22 cellular contexts compared by ENCODE assay signal in the genomic region with DNA sequence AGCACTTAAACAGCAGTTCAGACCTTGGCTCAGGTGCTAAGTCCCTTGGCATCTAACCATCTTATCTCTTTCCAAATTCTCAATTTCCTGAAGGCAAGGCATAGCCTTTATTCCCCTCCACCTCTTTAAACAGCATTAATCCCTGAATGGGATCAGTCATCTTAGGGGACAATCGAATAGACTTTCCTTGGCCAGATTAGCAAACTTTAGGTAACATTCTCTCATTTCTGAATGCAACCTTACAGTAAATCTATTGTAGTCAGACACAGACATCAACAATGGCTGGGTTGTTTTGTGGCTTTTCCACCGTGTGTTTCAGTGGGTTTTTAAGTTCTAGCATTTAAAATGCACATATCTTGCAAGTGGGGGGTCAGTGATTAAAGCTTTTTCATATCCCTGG. TPM values are rescaled to one million over a fixed set of nuclear protein-coding genes. Genes with fewer than 3 reads are reported as not detected.
DNase-seq lines count a peak whose midpoint lies in the region; ATAC-seq, FAIRE-seq and TF ChIP-seq lines count a peak whose summit lies in the region.
"Had no signal": no experiment of that assay in that cellular context is flagged by ENCODE, and none has a peak within 500 bp of the region (broad histone marks: within the 10 kb centered on the region; RNA-seq: fewer than 3 reads in every experiment).

No MANE protein-coding gene starts in this region.

- peaks cover 3% of the 10 kb centered on the region; the same call in 1 of the 2 replicates for H3F3A ChIP-seq in GM23338 (replicated peaks; ENCODE audit: low read depth)

- no peak for ATAC-seq in GM23338
- ATAC-seq in GM18907 (IDR thresholded peaks at IDR 0.05; ENCODE audit: unreplicated experiment): no peak

- 0 out of 2 replicates have a peak overlapping the region, but pooled peaks have one; percentile 35 for H2BK5ac ChIP-seq in H1 (ENCODE audit: low read depth, low read length)

- H3K4me2 ChIP-seq in GM23338 (peak overlapping the region; percentile 72), Karpas-422 (ENCODE audit: low read depth, low read length, poor library complexity, severe bottlenecking) (no peak overlapping the region), H1 (ENCODE audit: insufficient read depth in 1 of 2, low read depth in 2 of 2, low read length in 2 of 2) (peak overlapping the region; percentile 59 to 61; a peak in 2 of 4 replicates), osteoblast (ENCODE audit: insufficient read depth, low read length) (no peak overlapping the region)

- FAIRE-seq in H1 (lab: Jason Lieb, UNC): no peak
- FAIRE-seq: A204.1, GM19239 had no signal

- H3K9me3 ChIP-seq in Karpas-422 (ENCODE audit: low read length) (no peaks in the 10 kb centered on the region), H1 (ENCODE audit: insufficient read depth in 2 of 2, low read depth in 1 of 2, low read length in 1 of 2) (no peaks in the 10 kb centered on the region), osteoblast (ENCODE audit: low read depth, low read length) (no peaks in the 10 kb centered on the region)
- H3K9me3 ChIP-seq: MG63, Peyer's patch, SJCRH30 had no signal

- H3K4me3 Mint-ChIP-seq in GM23338: peak overlapping the region; percentile 59; the same call in 1 of the 3 replicates
- H3K4me3 Mint-ChIP-seq in neural crest cell: peak overlapping the region; percentile 5
- H3K4me3 Mint-ChIP-seq: CD8-positive, alpha-beta memory T cell; HFFc6 had no signal

- TF ChIP-seq POLR2A in H1 (IDR thresholded peaks at IDR 0.05; ENCODE audit: control extremely low read depth in 1 of 2, low read depth in 2 of 2, low read length in 2 of 2): no peak

- H3K79me2 ChIP-seq in GM23338 (replicated peaks; ENCODE audit: insufficient read depth) (no peaks in the 10 kb centered on the region), Karpas-422 (ENCODE audit: low read length) (no peaks in the 10 kb centered on the region), H1 (ENCODE audit: control insufficient read depth in 1 of 2, insufficient read depth in 2 of 2, low read length in 2 of 2) (no peaks in the 10 kb centered on the region), osteoblast (ENCODE audit: insufficient read depth, low read length) (no peaks in the 10 kb centered on the region)

- TF ChIP-seq CTCF in GM23338 (conservative IDR thresholded peaks at IDR 0.05; ENCODE audit: low read depth in 2 of 2) (no peak), H1 (IDR thresholded peaks at IDR 0.05; ENCODE audit: control extremely low read depth in 1 of 3, insufficient read depth in 1 of 3, low read depth in 1 of 3, low read length in 3 of 3) (no peak), neural crest cell (conservative IDR thresholded peaks at IDR 0.05) (no peak), osteoblast (IDR thresholded peaks at IDR 0.05; ENCODE audit: extremely low read depth, low read depth, low read length) (no peak)

- DNase-seq in GM23338 (ENCODE audit: low spot score): no peak
- DNase-seq in Karpas-422: no peak
- DNase-seq in H1 (ENCODE audit: low read depth in 1 of 2, low spot score in 2 of 2): no peak
- DNase-seq in neural crest cell (ENCODE audit: low read depth, low spot score): no peak
- DNase-seq in osteoblast (ENCODE audit: insufficient read length, low spot score, missing footprints): no peak
- no peak for DNase-seq in GM19240 (ENCODE audit: insufficient read length, low spot score)
- DNase-seq: CD8-positive, alpha-beta memory T cell; GF-D8; H7; HFFc6; MG63; NCI-H1417 treated with DMSO at 0.1 percent for 48 hours; NCI-H187; NCI-H2107; NCI-H748 treated with DMSO at 0.1 percent for 48 hours; Peyer's patch; SJCRH30; T-helper 1 cell had no signal

- H3K4ac ChIP-seq in H1 (replicated peaks; ENCODE audit: insufficient read length, low read depth, low read length): peak overlapping the region; percentile 0

- peak overlapping the region; percentile 84; the same call in 1 of the 2 replicates for H3K27ac Mint-ChIP-seq in GM23338
- H3K27ac Mint-ChIP-seq in neural crest cell (ENCODE audit: unreplicated experiment): no peak overlapping the region
- H3K27ac Mint-ChIP-seq: CD8-positive, alpha-beta memory T cell; HFFc6 had no signal

- H3K27me3 Mint-ChIP-seq in GM23338 (ENCODE audit: insufficient read depth, low read depth, poor library complexity) (peaks cover 8% of the 10 kb centered on the region), neural crest cell (ENCODE audit: low read depth) (no peaks in the 10 kb centered on the region)

- TF ChIP-seq EP300 in H1 (IDR thresholded peaks at IDR 0.05; ENCODE audit: borderline replicate concordance in 1 of 2, low read depth in 2 of 2, low read length in 2 of 2): no peak

- H3K4me3 ChIP-seq in GM23338 (peak overlapping the region; percentile 31; the same call in 1 of the 2 replicates), Karpas-422 (ENCODE audit: low read length) (no peak overlapping the region), H1 (ENCODE audit: extremely low read depth in 1 of 4, insufficient read depth in 2 of 4, low read depth in 3 of 4, low read length in 4 of 4) (peak overlapping the region in 1 of 4 experiments; percentile 45; a peak in 1 of 8 replicates), osteoblast (ENCODE audit: insufficient read depth, low read length) (no peak overlapping the region)
- H3K4me3 ChIP-seq: MG63, Peyer's patch, SJCRH30 had no signal

- H3K27ac ChIP-seq in GM23338 (ENCODE audit: low read depth) (peak overlapping the region; percentile 90), Karpas-422 (ENCODE audit: low read length) (no peak overlapping the region), H1 (ENCODE audit: low read depth, low read length) (no peak overlapping the region), osteoblast (ENCODE audit: low read depth, low read length) (no peak overlapping the region)
- H3K27ac ChIP-seq: C4-2B, Peyer's patch, SJCRH30 had no signal

- H4K5ac ChIP-seq in H1 (ENCODE audit: insufficient read length, low read depth, low read length): no peak overlapping the region

- H2AFZ ChIP-seq in GM23338: no peak overlapping the region
- H2AFZ ChIP-seq in Karpas-422 (ENCODE audit: low read length): 0 out of 2 replicates have a peak overlapping the region, but pooled peaks have one; percentile 28
- H2AFZ ChIP-seq in H1 (ENCODE audit: low read length): no peak overlapping the region
- no peak overlapping the region for H2AFZ ChIP-seq in osteoblast (ENCODE audit: low read length)

- no peak overlapping the region for H4K91ac ChIP-seq in H1 (replicated peaks; ENCODE audit: insufficient read length, low read length)

- no peak overlapping the region for H2BK15ac ChIP-seq in H1 (ENCODE audit: low read length)

- H3K36me3 Mint-ChIP-seq in GM23338 (ENCODE audit: low read depth) (no peaks in the 10 kb centered on the region), neural crest cell (ENCODE audit: low read depth) (peaks cover 2% of the 10 kb centered on the region)
- H3K36me3 Mint-ChIP-seq: CD8-positive, alpha-beta memory T cell had no signal

- H3K4me1 Mint-ChIP-seq in GM23338 (peaks cover 41% of the 10 kb centered on the region), neural crest cell (peaks cover 43% of the 10 kb centered on the region)

- peak overlapping the region; percentile 71; the same call in 1 of the 2 replicates for H3K18ac ChIP-seq in H1 (ENCODE audit: extremely low read depth, low read length)

- H3K4me1 ChIP-seq in GM23338 (ENCODE audit: insufficient read depth) (peaks cover 35% of the 10 kb centered on the region), Karpas-422 (ENCODE audit: low read length) (no peaks in the 10 kb centered on the region), H1 (replicated peaks in 1 of 4; ENCODE audit: control insufficient read depth in 3 of 4, insufficient read depth in 4 of 4, low read length in 3 of 4) (peaks cover 6 to 16% (median 13%) of the 10 kb centered on the region in 4 experiments), osteoblast (ENCODE audit: insufficient read depth, low read length) (no peaks in the 10 kb centered on the region)
- H3K4me1 ChIP-seq: Peyer's patch, SJCRH30 had no signal

- H3K79me1 ChIP-seq in H1 (ENCODE audit: low read depth, low read length): no peaks in the 10 kb centered on the region

- H2AK5ac ChIP-seq in H1 (ENCODE audit: low read depth, low read length): no peak overlapping the region; the same call in 1 of the 2 replicates

- H2BK12ac ChIP-seq in H1 (ENCODE audit: low read depth, low read length): no peak overlapping the region; the same call in 1 of the 2 replicates

- CTCF ChIA-PET in H1 (lab: Charles Lee; ENCODE audit: partially characterized antibody): interaction anchor here (0.6 to 2.6 kb wide), 13 partner anchors 11 to 1938 kb away, joined by 3 to 11 read pairs (median 5); no protein-coding TSS in a partner anchor

- no peaks in the 10 kb centered on the region for H3K27me3 ChIP-seq in GM23338 (ENCODE audit: insufficient read depth)
- no peaks in the 10 kb centered on the region for H3K27me3 ChIP-seq in Karpas-422 (ENCODE audit: low read length)
- no peaks in the 10 kb centered on the region for H3K27me3 ChIP-seq in H1 (replicated peaks in 1 of 4; ENCODE audit: control insufficient read depth in 3 of 4, extremely low read depth in 1 of 4, insufficient read depth in 3 of 4, low read length in 3 of 4)
- no peaks in the 10 kb centered on the region for H3K27me3 ChIP-seq in osteoblast (ENCODE audit: insufficient read depth, low read length)
- H3K27me3 ChIP-seq: MG63, Peyer's patch had no signal

- 72% methylated on average over 2 of the region's 2 CpGs; no CpG with 5 or more reads in 1 of the 2 experiments for WGBS in H1 (ENCODE audit: extremely low coverage in 1 of 2, insufficient coverage in 1 of 2, insufficient read length in 1 of 2, insufficient replicate concordance in 2 of 2, low coverage in 1 of 2, low lambda C conversion rate in 2 of 2, missing lambda C conversion rate in 1 of 2), 2 experiments

- H4K20me1 ChIP-seq in GM23338 (replicated peaks; ENCODE audit: insufficient read depth) (no peaks in the 10 kb centered on the region), Karpas-422 (ENCODE audit: insufficient read depth, low read depth, low read length) (no peaks in the 10 kb centered on the region), H1 (replicated peaks in 1 of 2; ENCODE audit: control insufficient read depth in 1 of 2, insufficient read depth in 2 of 2, low read length in 2 of 2) (no peaks in the 10 kb centered on the region), osteoblast (ENCODE audit: insufficient read depth, low read length) (no peaks in the 10 kb centered on the region)

- no peak overlapping the region for H3K23ac ChIP-seq in H1 (ENCODE audit: insufficient read length)

- H3K36me3 ChIP-seq in GM23338 (ENCODE audit: insufficient read depth) (no peaks in the 10 kb centered on the region), Karpas-422 (ENCODE audit: insufficient read depth, low read length) (no peaks in the 10 kb centered on the region), H1 (ENCODE audit: control insufficient read depth in 2 of 4, insufficient read depth in 4 of 4, low read length in 3 of 4) (no peaks in the 10 kb centered on the region), osteoblast (ENCODE audit: insufficient read depth, low read length) (no peaks in the 10 kb centered on the region)
- H3K36me3 ChIP-seq: SJCRH30 had no signal

- POLR2A ChIA-PET in H1 (lab: Charles Lee; ENCODE audit: partially characterized antibody): interaction anchor here (1.1 to 2.1 kb wide), 4 partner anchors 10 to 89 kb away, joined by 3 to 6 read pairs (median 4); no protein-coding TSS in a partner anchor

- H2BK20ac ChIP-seq in H1 (ENCODE audit: low read length): 0 out of 2 replicates have a peak overlapping the region, but pooled peaks have one; percentile 72

- peak overlapping the region; percentile 8 for H2BK120ac ChIP-seq in H1 (replicated peaks; ENCODE audit: low read depth, low read length)

- H3K9me2 ChIP-seq in GM23338 (ENCODE audit: insufficient read depth) (no peaks in the 10 kb centered on the region), Karpas-422 (replicated peaks; ENCODE audit: insufficient read depth, low read length) (no peaks in the 10 kb centered on the region)

- no peak overlapping the region for H3K56ac ChIP-seq in H1 (replicated peaks; ENCODE audit: insufficient read length, low read depth, low read length)

- TF ChIP-seq RAD21 in H1 (IDR thresholded peaks at IDR 0.05 in 1 of 2, conservative IDR thresholded peaks at IDR 0.05 in 1 of 2; ENCODE audit: low read depth in 2 of 2, low read length in 2 of 2): no peak

- no peak overlapping the region for H3K14ac ChIP-seq in H1 (ENCODE audit: insufficient read length)

- peaks cover 2% of the 10 kb centered on the region; the same call in 1 of the 2 replicates for H3K23me2 ChIP-seq in H1 (ENCODE audit: low read depth, low read length)

- H3K9me3 Mint-ChIP-seq in GM23338 (no peaks in the 10 kb centered on the region), neural crest cell (no peaks in the 10 kb centered on the region)
- H3K9me3 Mint-ChIP-seq: CD8-positive, alpha-beta memory T cell; HFFc6 had no signal

- H3K9ac ChIP-seq in Karpas-422 (ENCODE audit: low read length) (no peak overlapping the region), H1 (replicated peaks in 1 of 4; ENCODE audit: extremely low read depth in 1 of 4, low read depth in 3 of 4, low read length in 3 of 4) (no peak overlapping the region; a peak in 1 of 7 replicates)

- no peak overlapping the region for H4K8ac ChIP-seq in H1 (ENCODE audit: extremely low read depth, insufficient read depth, low read length)

RNA-seq across cellular contexts. Expression of gene ATP9A, which starts 56.8 kb away (rescaled TPM):
- total RNA-seq in GM23338 (2014; rRNA removed; shearing (Covaris generic)): 4.3 and 5.9 TPM in 2 replicates
- polyA plus RNA-seq in GM23338 (2016; fragmentation: Nextera tagmentation; extraction: Ambion mirVana) (0.68 and 0.94 TPM in 2 replicates), H1 (2011; rRNA removed) (4.6 and 5.0 TPM in 2 replicates)
- 0.04 and 0.19 TPM in 2 replicates for total RNA-seq in Karpas-422 (2014; rRNA removed; shearing (Covaris generic); ENCODE audit: low replicate concordance)
- total RNA-seq in H1 (2021; fragmentation: NEBNext Ultra II Directional; extraction: Animal tissue kit (Norgen Biotek cat#: 25700)): 6.4 and 7.7 TPM in 2 replicates
- polyA plus RNA-seq in H1 (2011; cell fraction: cytosol; rRNA removed): 4.6 TPM
- polyA plus RNA-seq in H1 (2011; cell fraction: nucleus; rRNA removed): 6.1 TPM
- 5.0 to 6.7 TPM (median 5.6 TPM) in 4 replicates for polyA plus RNA-seq in H1 (2012, experiment 1 of 2)
- polyA plus RNA-seq in H1 (2012, experiment 2 of 2): 0.60 TPM
- polyA plus RNA-seq in H1 (2013, experiment 1 of 2): 4.0 TPM
- 4.1 TPM for polyA plus RNA-seq in H1 (2013, experiment 2 of 2)
- polyA minus RNA-seq in H1 (2011; rRNA and poly(A)+ RNA removed): 14.9 and 20.6 TPM in 2 replicates
- 7.3 TPM for polyA minus RNA-seq in H1 (2011; cell fraction: cytosol; rRNA and poly(A)+ RNA removed)
- 8.1 TPM for polyA minus RNA-seq in H1 (2011; cell fraction: nucleus; rRNA and poly(A)+ RNA removed)
- total RNA-seq in neural crest cell (38.9 and 39.0 TPM in 2 replicates), osteoblast (46.0 and 48.9 TPM in 2 replicates)

Comparison
In these comparisons a context has a peak if more than half of its experiments do, and no peak if none do; other contexts are left out.
1. H3K4me2 ChIP-seq: peak in GM23338 (single experiment) and H1 (2 of 2); none in Karpas-422 (single experiment) and osteoblast (single experiment).